ENCODE assay signal across 20 cellular contexts in the genomic region with DNA sequence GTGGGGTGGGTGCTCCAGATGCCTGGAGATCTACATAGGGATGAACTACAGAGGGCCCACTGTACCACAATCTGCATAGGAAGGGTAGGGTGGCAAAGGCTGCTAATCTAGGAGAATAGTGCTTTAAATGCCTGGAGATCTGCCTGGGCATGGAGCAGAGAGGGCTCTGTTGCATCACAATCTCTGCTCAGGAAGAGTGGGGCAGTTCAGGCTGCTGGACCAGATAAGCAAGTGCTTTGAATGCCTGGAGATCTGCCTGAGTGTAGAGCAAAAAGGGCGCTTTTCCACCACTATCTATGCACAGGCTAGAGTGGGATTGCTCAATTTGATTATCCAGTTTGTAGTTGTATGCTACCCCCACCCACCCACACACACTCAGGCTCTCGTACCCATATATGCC.
"Had no signal": no experiment of that assay in that cellular context is flagged by ENCODE, and none has a peak within 500 bp of the region (broad histone marks: within the 10 kb centered on the region; RNA-seq: fewer than 3 reads in every experiment).

No MANE protein-coding gene starts in this region.

- H3K4me2 ChIP-seq: neural progenitor cell had no signal

- H3K9me3 ChIP-seq: lower lobe of right lung, pancreas, right lobe of liver, suprapubic skin had no signal

- DNase-seq: central memory CD4-positive, alpha-beta T cell; effector memory CD4-positive, alpha-beta T cell; foreskin keratinocyte; hippocampal formation; lower lobe of right lung; occipital lobe; pancreas; right lobe of liver; stimulated activated CD4-positive, alpha-beta T cell treated with anti-CD3 and anti-CD28 coated beads, Interleukin-4, amount 100 ng/mL, for 1 hour; stimulated activated CD8-positive, alpha-beta memory T cell treated with anti-CD3 and anti-CD28 coated beads, Interleukin-4, amount 100 ng/mL, for 48 hours; stimulated activated naive CD8-positive, alpha-beta T cell treated with anti-CD3 and anti-CD28 coated beads, Interleukin-15, Interleukin-2, amounts not matched to agents 100 U/mL and 50 U/mL, for 24 hours; tibial artery had no signal

- ATAC-seq: foreskin keratinocyte; left lobe of liver; natural killer cell treated with Interleukin-12 subunit alpha and Interleukin-12 subunit beta and Interleukin-15 and Interleukin-18, amount 100 ng/mL, for 72 hours; pancreas; right lobe of liver; stimulated activated effector memory CD8-positive, alpha-beta T cell treated with anti-CD3 and anti-CD28 coated beads, Interleukin-12 subunit alpha, Interleukin-12 subunit beta, amount 100 ng/mL, for 72 hours; stimulated activated naive CD8-positive, alpha-beta T cell treated with anti-CD3 and anti-CD28 coated beads, Interleukin-15, Interleukin-2, amounts not matched to agents 100 U/mL and 50 U/mL, for 24 hours had no signal

- H3K4me1 ChIP-seq: foreskin keratinocyte, lower lobe of right lung, neural progenitor cell, pancreas, right lobe of liver, tibial artery had no signal

- H3K4me3 ChIP-seq: lower lobe of right lung, neural progenitor cell, pancreas, right lobe of liver, suprapubic skin, tibial artery had no signal

- H3K36me3 ChIP-seq: lower lobe of right lung, neural progenitor cell, pancreas, right lobe of liver, suprapubic skin, tibial artery had no signal

- FAIRE-seq: endometrium, islet of Langerhans, pancreas had no signal

- H3K9ac ChIP-seq: neural progenitor cell had no signal

- H3K27me3 ChIP-seq: foreskin keratinocyte, neural progenitor cell, pancreas, right lobe of liver, suprapubic skin, tibial artery had no signal

- H3K27ac ChIP-seq: epithelial cell of prostate, foreskin keratinocyte, lower lobe of right lung, neural progenitor cell, pancreas, right lobe of liver, suprapubic skin, tibial artery had no signal
